2 cellular contexts compared by ENCODE assay signal in the genomic region with DNA sequence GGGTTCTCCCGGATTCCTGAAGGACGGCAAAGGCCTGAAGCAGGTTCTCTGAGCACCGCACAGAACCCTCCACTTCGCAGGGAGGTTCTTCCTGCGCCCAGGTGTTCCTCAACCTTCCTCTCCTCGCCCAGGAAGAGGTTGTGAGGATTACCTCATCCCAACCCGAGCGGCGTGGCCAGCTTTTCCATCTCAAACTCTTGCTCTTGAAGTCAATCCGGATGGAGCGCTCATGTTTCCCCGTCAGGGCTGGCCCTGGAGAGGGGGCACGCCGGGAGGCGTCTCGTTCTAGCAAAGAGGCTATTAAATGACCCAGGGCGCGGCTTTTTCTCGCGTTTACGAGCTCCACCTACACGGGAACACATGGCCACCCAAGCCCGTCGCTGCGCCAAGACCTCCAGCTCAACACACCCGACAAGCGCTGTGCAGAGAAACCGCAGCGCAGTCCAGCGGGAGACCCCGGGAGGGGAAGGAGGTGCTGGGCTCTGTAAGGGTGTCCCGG.
A peak's percentile ranks its signal among the peaks of the same experiment; 100 is the strongest.
TF ChIP-seq lines count a peak whose summit lies in the region.

No MANE protein-coding gene starts in this region.

TF ChIP-seq in HEK293, 187 proteins besides CTCF, POLR2A, EP300 and RAD21 (continues in another document):
- no peak for TF ChIP-seq ZNF23 (tag by site-specific recombination; IDR thresholded peaks at IDR 0.05; ENCODE audit: borderline replicate concordance)
- peak; percentile 70 for TF ChIP-seq MZF1 (tag by site-specific recombination; IDR thresholded peaks at IDR 0.05; ENCODE audit: borderline replicate concordance)
- peak; percentile 32; the same call in 1 of the 2 replicates for TF ChIP-seq ZNF335 (tag by site-specific recombination; conservative IDR thresholded peaks at IDR 0.05)
- TF ChIP-seq ZNF114 (tag by site-specific recombination; IDR thresholded peaks at IDR 0.05): no peak
- TF ChIP-seq ZNF133 (tag by site-specific recombination; IDR thresholded peaks at IDR 0.05): no peak
- TF ChIP-seq, protein P1, sequence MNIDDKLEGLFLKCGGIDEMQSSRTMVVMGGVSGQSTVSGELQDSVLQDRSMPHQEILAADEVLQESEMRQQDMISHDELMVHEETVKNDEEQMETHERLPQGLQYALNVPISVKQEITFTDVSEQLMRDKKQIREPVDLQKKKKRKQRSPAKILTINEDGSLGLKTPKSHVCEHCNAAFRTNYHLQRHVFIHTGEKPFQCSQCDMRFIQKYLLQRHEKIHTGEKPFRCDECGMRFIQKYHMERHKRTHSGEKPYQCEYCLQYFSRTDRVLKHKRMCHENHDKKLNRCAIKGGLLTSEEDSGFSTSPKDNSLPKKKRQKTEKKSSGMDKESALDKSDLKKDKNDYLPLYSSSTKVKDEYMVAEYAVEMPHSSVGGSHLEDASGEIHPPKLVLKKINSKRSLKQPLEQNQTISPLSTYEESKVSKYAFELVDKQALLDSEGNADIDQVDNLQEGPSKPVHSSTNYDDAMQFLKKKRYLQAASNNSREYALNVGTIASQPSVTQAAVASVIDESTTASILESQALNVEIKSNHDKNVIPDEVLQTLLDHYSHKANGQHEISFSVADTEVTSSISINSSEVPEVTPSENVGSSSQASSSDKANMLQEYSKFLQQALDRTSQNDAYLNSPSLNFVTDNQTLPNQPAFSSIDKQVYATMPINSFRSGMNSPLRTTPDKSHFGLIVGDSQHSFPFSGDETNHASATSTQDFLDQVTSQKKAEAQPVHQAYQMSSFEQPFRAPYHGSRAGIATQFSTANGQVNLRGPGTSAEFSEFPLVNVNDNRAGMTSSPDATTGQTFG (tag by site-specific recombination; IDR thresholded peaks at IDR 0.05; ENCODE audit: borderline replicate concordance): no peak
- TF ChIP-seq, protein P2, sequence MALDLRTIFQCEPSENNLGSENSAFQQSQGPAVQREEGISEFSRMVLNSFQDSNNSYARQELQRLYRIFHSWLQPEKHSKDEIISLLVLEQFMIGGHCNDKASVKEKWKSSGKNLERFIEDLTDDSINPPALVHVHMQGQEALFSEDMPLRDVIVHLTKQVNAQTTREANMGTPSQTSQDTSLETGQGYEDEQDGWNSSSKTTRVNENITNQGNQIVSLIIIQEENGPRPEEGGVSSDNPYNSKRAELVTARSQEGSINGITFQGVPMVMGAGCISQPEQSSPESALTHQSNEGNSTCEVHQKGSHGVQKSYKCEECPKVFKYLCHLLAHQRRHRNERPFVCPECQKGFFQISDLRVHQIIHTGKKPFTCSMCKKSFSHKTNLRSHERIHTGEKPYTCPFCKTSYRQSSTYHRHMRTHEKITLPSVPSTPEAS (tag by site-specific recombination; IDR thresholded peaks at IDR 0.05): peak; percentile 11; the same call in 1 of the 2 replicates
- TF ChIP-seq, protein P3, sequence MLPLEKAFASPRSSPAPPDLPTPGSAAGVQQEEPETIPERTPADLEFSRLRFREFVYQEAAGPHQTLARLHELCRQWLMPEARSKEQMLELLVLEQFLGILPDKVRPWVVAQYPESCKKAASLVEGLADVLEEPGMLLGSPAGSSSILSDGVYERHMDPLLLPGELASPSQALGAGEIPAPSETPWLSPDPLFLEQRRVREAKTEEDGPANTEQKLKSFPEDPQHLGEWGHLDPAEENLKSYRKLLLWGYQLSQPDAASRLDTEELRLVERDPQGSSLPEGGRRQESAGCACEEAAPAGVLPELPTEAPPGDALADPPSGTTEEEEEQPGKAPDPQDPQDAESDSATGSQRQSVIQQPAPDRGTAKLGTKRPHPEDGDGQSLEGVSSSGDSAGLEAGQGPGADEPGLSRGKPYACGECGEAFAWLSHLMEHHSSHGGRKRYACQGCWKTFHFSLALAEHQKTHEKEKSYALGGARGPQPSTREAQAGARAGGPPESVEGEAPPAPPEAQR (tag by site-specific recombination; IDR thresholded peaks at IDR 0.05): no peak
- TF ChIP-seq ZNF555 (tag by site-specific recombination; conservative IDR thresholded peaks at IDR 0.05): no peak
- TF ChIP-seq, protein P4, sequence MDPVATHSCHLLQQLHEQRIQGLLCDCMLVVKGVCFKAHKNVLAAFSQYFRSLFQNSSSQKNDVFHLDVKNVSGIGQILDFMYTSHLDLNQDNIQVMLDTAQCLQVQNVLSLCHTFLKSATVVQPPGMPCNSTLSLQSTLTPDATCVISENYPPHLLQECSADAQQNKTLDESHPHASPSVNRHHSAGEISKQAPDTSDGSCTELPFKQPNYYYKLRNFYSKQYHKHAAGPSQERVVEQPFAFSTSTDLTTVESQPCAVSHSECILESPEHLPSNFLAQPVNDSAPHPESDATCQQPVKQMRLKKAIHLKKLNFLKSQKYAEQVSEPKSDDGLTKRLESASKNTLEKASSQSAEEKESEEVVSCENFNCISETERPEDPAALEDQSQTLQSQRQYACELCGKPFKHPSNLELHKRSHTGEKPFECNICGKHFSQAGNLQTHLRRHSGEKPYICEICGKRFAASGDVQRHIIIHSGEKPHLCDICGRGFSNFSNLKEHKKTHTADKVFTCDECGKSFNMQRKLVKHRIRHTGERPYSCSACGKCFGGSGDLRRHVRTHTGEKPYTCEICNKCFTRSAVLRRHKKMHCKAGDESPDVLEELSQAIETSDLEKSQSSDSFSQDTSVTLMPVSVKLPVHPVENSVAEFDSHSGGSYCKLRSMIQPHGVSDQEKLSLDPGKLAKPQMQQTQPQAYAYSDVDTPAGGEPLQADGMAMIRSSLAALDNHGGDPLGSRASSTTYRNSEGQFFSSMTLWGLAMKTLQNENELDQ (tag by site-specific recombination; IDR thresholded peaks at IDR 0.05; ENCODE audit: low read depth): no peak
- no peak for TF ChIP-seq ZNF138 (tag by site-specific recombination; IDR thresholded peaks at IDR 0.05; ENCODE audit: borderline replicate concordance)
- no peak for TF ChIP-seq ZNF146 (tag by site-specific recombination; IDR thresholded peaks at IDR 0.05)
- TF ChIP-seq, protein P5, sequence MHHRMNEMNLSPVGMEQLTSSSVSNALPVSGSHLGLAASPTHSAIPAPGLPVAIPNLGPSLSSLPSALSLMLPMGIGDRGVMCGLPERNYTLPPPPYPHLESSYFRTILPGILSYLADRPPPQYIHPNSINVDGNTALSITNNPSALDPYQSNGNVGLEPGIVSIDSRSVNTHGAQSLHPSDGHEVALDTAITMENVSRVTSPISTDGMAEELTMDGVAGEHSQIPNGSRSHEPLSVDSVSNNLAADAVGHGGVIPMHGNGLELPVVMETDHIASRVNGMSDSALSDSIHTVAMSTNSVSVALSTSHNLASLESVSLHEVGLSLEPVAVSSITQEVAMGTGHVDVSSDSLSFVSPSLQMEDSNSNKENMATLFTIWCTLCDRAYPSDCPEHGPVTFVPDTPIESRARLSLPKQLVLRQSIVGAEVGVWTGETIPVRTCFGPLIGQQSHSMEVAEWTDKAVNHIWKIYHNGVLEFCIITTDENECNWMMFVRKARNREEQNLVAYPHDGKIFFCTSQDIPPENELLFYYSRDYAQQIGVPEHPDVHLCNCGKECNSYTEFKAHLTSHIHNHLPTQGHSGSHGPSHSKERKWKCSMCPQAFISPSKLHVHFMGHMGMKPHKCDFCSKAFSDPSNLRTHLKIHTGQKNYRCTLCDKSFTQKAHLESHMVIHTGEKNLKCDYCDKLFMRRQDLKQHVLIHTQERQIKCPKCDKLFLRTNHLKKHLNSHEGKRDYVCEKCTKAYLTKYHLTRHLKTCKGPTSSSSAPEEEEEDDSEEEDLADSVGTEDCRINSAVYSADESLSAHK (tag by site-specific recombination; IDR thresholded peaks at IDR 0.05): no peak; the same call in 1 of the 2 replicates
- no peak for TF ChIP-seq SCRT1 (tag by site-specific recombination; IDR thresholded peaks at IDR 0.05; ENCODE audit: borderline replicate concordance)
- TF ChIP-seq GLI4 (tag by site-specific recombination; IDR thresholded peaks at IDR 0.05): no peak

TF ChIP-seq in HepG2, 621 proteins besides CTCF, POLR2A, EP300 and RAD21 (continues in another document):
- TF ChIP-seq, protein P6, sequence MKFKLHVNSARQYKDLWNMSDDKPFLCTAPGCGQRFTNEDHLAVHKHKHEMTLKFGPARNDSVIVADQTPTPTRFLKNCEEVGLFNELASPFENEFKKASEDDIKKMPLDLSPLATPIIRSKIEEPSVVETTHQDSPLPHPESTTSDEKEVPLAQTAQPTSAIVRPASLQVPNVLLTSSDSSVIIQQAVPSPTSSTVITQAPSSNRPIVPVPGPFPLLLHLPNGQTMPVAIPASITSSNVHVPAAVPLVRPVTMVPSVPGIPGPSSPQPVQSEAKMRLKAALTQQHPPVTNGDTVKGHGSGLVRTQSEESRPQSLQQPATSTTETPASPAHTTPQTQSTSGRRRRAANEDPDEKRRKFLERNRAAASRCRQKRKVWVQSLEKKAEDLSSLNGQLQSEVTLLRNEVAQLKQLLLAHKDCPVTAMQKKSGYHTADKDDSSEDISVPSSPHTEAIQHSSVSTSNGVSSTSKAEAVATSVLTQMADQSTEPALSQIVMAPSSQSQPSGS (CRISPR knock-in tag; IDR thresholded peaks at IDR 0.05): no peak
- no peak for TF ChIP-seq ZFYVE20 (CRISPR knock-in tag; IDR thresholded peaks at IDR 0.05; ENCODE audit: borderline replicate concordance, low read depth)
- TF ChIP-seq TSC22D2 (CRISPR knock-in tag; IDR thresholded peaks at IDR 0.05; ENCODE audit: borderline replicate concordance): peak; percentile 74; the same call in 1 of the 2 replicates
- TF ChIP-seq JUND (CRISPR knock-in tag; IDR thresholded peaks at IDR 0.05): 0 out of 2 replicates have a peak, but pooled peaks have one; percentile 29
- TF ChIP-seq, protein P7, sequence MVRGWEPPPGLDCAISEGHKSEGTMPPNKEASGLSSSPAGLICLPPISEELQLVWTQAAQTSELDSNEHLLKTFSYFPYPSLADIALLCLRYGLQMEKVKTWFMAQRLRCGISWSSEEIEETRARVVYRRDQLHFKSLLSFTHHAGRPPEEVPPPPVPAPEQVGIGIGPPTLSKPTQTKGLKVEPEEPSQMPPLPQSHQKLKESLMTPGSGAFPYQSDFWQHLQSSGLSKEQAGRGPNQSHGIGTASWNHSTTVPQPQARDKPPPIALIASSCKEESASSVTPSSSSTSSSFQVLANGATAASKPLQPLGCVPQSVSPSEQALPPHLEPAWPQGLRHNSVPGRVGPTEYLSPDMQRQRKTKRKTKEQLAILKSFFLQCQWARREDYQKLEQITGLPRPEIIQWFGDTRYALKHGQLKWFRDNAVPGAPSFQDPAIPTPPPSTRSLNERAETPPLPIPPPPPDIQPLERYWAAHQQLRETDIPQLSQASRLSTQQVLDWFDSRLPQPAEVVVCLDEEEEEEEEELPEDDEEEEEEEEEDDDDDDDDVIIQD (CRISPR knock-in tag; IDR thresholded peaks at IDR 0.05; ENCODE audit: low read depth): no peak
- peak; percentile 49; the same call in 1 of the 2 replicates for TF ChIP-seq BORCS8-MEF2B (CRISPR knock-in tag; IDR thresholded peaks at IDR 0.05)
- TF ChIP-seq ZNF205 (CRISPR knock-in tag; IDR thresholded peaks at IDR 0.05): peak; percentile 21; the same call in 1 of the 2 replicates
- no peak for TF ChIP-seq ESRRA (CRISPR knock-in tag; IDR thresholded peaks at IDR 0.05; ENCODE audit: low read depth)
- no peak for TF ChIP-seq ZNF549 (CRISPR knock-in tag; IDR thresholded peaks at IDR 0.05)
- TF ChIP-seq ZNF616 (CRISPR knock-in tag; IDR thresholded peaks at IDR 0.05; ENCODE audit: low read depth): no peak; the same call in 1 of the 2 replicates
- no peak for TF ChIP-seq HNRNPH1 (optimal IDR thresholded peaks at IDR 0.05; ENCODE audit: low read depth, low read length)
- TF ChIP-seq ZNF510 (CRISPR knock-in tag; IDR thresholded peaks at IDR 0.05; ENCODE audit: low read depth): no peak
- TF ChIP-seq GATAD2A (CRISPR knock-in tag; IDR thresholded peaks at IDR 0.05): peak; percentile 22; the same call in 1 of the 2 replicates
- TF ChIP-seq HNF4A (CRISPR knock-in tag; IDR thresholded peaks at IDR 0.05): no peak
- TF ChIP-seq, protein P8, sequence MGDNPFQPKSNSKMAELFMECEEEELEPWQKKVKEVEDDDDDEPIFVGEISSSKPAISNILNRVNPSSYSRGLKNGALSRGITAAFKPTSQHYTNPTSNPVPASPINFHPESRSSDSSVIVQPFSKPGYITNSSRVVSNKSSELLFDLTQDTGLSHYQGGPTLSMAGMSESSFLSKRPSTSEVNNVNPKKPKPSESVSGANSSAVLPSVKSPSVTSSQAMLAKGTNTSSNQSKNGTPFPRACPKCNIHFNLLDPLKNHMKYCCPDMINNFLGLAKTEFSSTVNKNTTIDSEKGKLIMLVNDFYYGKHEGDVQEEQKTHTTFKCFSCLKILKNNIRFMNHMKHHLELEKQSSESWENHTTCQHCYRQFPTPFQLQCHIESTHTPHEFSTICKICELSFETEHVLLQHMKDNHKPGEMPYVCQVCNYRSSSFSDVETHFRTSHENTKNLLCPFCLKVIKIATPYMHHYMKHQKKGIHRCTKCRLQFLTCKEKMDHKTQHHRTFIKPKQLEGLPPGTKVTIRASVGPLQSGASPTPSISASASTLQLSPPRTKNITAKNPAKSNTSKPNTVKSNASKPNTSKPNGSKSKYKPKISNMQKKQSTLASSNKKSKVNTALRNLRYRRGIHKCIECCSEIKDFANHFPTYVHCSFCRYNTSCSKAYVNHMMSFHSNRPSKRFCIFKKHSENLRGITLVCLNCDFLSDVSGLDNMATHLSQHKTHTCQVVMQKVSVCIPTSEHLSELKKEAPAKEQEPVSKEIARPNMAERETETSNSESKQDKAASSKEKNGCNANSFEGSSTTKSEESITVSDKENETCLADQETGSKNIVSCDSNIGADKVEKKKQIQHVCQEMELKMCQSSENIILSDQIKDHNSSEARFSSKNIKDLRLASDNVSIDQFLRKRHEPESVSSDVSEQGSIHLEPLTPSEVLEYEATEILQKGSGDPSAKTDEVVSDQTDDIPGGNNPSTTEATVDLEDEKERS (CRISPR knock-in tag; IDR thresholded peaks at IDR 0.05): peak; percentile 40; the same call in 1 of the 2 replicates
- no peak for TF ChIP-seq ZNF121 (CRISPR knock-in tag; IDR thresholded peaks at IDR 0.05)
- TF ChIP-seq ZNF891 (CRISPR knock-in tag; IDR thresholded peaks at IDR 0.05): no peak
- TF ChIP-seq JDP2 (CRISPR knock-in tag; IDR thresholded peaks at IDR 0.05; ENCODE audit: borderline replicate concordance): no peak
- TF ChIP-seq ARID2 (CRISPR knock-in tag; IDR thresholded peaks at IDR 0.05; ENCODE audit: borderline replicate concordance): 0 out of 2 replicates have a peak, but pooled peaks have one; percentile 4
- no peak for TF ChIP-seq KMT2A (CRISPR knock-in tag; IDR thresholded peaks at IDR 0.05)
- no peak for TF ChIP-seq HMG20B (CRISPR knock-in tag; conservative IDR thresholded peaks at IDR 0.05)
- no peak for TF ChIP-seq RCOR2 (CRISPR knock-in tag; IDR thresholded peaks at IDR 0.05)
- TF ChIP-seq ZNF530 (CRISPR knock-in tag; IDR thresholded peaks at IDR 0.05; ENCODE audit: low read depth): no peak
- TF ChIP-seq, protein P9, sequence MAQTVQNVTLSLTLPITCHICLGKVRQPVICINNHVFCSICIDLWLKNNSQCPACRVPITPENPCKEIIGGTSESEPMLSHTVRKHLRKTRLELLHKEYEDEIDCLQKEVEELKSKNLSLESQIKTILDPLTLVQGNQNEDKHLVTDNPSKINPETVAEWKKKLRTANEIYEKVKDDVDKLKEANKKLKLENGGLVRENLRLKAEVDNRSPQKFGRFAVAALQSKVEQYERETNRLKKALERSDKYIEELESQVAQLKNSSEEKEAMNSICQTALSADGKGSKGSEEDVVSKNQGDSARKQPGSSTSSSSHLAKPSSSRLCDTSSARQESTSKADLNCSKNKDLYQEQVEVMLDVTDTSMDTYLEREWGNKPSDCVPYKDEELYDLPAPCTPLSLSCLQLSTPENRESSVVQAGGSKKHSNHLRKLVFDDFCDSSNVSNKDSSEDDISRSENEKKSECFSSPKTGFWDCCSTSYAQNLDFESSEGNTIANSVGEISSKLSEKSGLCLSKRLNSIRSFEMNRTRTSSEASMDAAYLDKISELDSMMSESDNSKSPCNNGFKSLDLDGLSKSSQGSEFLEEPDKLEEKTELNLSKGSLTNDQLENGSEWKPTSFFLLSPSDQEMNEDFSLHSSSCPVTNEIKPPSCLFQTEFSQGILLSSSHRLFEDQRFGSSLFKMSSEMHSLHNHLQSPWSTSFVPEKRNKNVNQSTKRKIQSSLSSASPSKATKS (CRISPR knock-in tag; IDR thresholded peaks at IDR 0.05): no peak
